9 cellular contexts compared by ENCODE assay signal in genomic region chr4:25098964-25099843, GRCh38.
A peak's percentile ranks its signal among the peaks of the same experiment; 100 is the strongest.
DNase-seq lines count a peak whose midpoint lies in the region; ATAC-seq and TF ChIP-seq lines count a peak whose summit lies in the region.
"Had no signal": no experiment of that assay in that cellular context is flagged by ENCODE, and none has a peak within 500 bp of the region (broad histone marks: within the 10 kb centered on the region; RNA-seq: fewer than 3 reads in every experiment).

No MANE protein-coding gene starts in this region.

- intact Hi-C loops in mammary epithelial cell (cut with micrococcal nuclease): no loop called here

- no peaks in the 10 kb centered on the region for H3K36me3 ChIP-seq in Loucy (ENCODE audit: insufficient read depth, low read length)
- no peaks in the 10 kb centered on the region for H3K36me3 ChIP-seq in mammary epithelial cell (ENCODE audit: insufficient read depth, low read length)

- no peak for TF ChIP-seq CTCF in AG09319 (IDR thresholded peaks at IDR 0.05; ENCODE audit: low read depth, low read length)
- no peak for TF ChIP-seq CTCF in Loucy (conservative IDR thresholded peaks at IDR 0.05; ENCODE audit: low read length)
- TF ChIP-seq CTCF in mammary epithelial cell (conservative IDR thresholded peaks at IDR 0.05 in 1 of 2, IDR thresholded peaks at IDR 0.05 in 1 of 2; ENCODE audit: extremely low read depth in 1 of 2, insufficient read depth in 1 of 2, low read depth in 1 of 2, low read length in 2 of 2): no peak

- H2AFZ ChIP-seq in Loucy (ENCODE audit: low read length) (peak overlapping the region; percentile 55; the same call in 1 of the 2 replicates), mammary epithelial cell (ENCODE audit: low read depth, low read length) (no peak overlapping the region)

- no TSS peak for BruUV-seq in mammary epithelial cell (replicated peaks; lab: Mats Ljungman, UMichigan)

- H3K79me2 ChIP-seq in Loucy (ENCODE audit: insufficient read depth, low read length): no peaks in the 10 kb centered on the region
- H3K79me2 ChIP-seq in mammary epithelial cell (ENCODE audit: insufficient read depth, low read length): no peaks in the 10 kb centered on the region

- dilution Hi-C loops in mammary epithelial cell (cut with HindIII; ENCODE audit: low sequenced_read_pairs): no loop called here

- H4K20me1 ChIP-seq in Loucy (ENCODE audit: insufficient read depth, low read length, poor library complexity, severe bottlenecking) (no peaks in the 10 kb centered on the region), mammary epithelial cell (ENCODE audit: insufficient read depth, low read length) (no peaks in the 10 kb centered on the region)

- CTCF ChIA-PET in mammary epithelial cell (lab: Charles Lee; ENCODE audit: low non-redundant PET): no interaction called here

- H3K9me2 ChIP-seq in Loucy (replicated peaks; ENCODE audit: low read depth, low read length): no peaks in the 10 kb centered on the region

- H3K4me2 ChIP-seq in Loucy (ENCODE audit: low read depth, low read length, poor library complexity, severe bottlenecking) (peak overlapping the region; percentile 57), mammary epithelial cell (ENCODE audit: insufficient read depth, low read depth, low read length) (no peak overlapping the region)

- in situ Hi-C loops in mammary epithelial cell (cut with MboI; ENCODE audit: low sequenced_read_pairs in 2 of 2): no loop called here

- 32% methylated on average over 9 of the region's 10 CpGs for WGBS in mammary epithelial cell (ENCODE audit: low coverage, missing lambda C conversion rate)

- H3K27me3 ChIP-seq in Loucy (ENCODE audit: insufficient read depth, low read length, poor library complexity, severe bottlenecking) (no peaks in the 10 kb centered on the region), mammary epithelial cell (ENCODE audit: insufficient read depth, low read length) (no peaks in the 10 kb centered on the region)

- H3F3A ChIP-seq in Loucy (ENCODE audit: low read depth): no peaks in the 10 kb centered on the region

- DNase-seq in AG09319 (ENCODE audit: extremely low read depth, low read depth) (peak; percentile 5), mammary epithelial cell (peak; percentile 47), lung microvascular endothelial cell (ENCODE audit: low read depth in 2 of 2) (peak; percentile 39 to 67), middle frontal gyrus (ENCODE audit: extremely low spot score, low spot score) (no peak)
- DNase-seq in stimulated activated CD4-positive, alpha-beta T cell treated with anti-CD3 and anti-CD28 coated beads, Interleukin-15, amount 100 ng/mL, for 24 hours: no peak
- DNase-seq: NCI-H748 treated with DMSO at 0.1 percent for 48 hours had no signal

- H3K9me3 ChIP-seq in Loucy (ENCODE audit: insufficient read depth, low read depth, low read length) (no peaks in the 10 kb centered on the region; the same call in 1 of the 2 replicates), mammary epithelial cell (replicated peaks; ENCODE audit: insufficient read depth, low read length) (peaks cover 5% of the 10 kb centered on the region)

- peaks cover 11% of the 10 kb centered on the region for H3K4me1 ChIP-seq in Loucy (ENCODE audit: insufficient read depth, low read length, poor library complexity, severe bottlenecking)
- H3K4me1 ChIP-seq in mammary epithelial cell (ENCODE audit: insufficient read depth, low read length): no peaks in the 10 kb centered on the region

- no peak overlapping the region for H3K27ac ChIP-seq in mammary epithelial cell (ENCODE audit: insufficient read depth, low read depth, low read length)

- no peak for ATAC-seq in activated CD4-positive, CD25-positive, alpha-beta regulatory T cell treated with anti-CD3 and anti-CD28 coated beads, Interleukin-2, amount 50 U/mL, for 24 hours
- ATAC-seq in HG03378 (IDR thresholded peaks at IDR 0.05; ENCODE audit: unreplicated experiment): no peak

- H3K9ac ChIP-seq in Loucy (ENCODE audit: low read depth, low read length, poor library complexity, severe bottlenecking) (no peak overlapping the region), mammary epithelial cell (ENCODE audit: insufficient read depth, low read length) (no peak overlapping the region)

- H3K4me3 ChIP-seq in Loucy (ENCODE audit: low read length, poor library complexity, severe bottlenecking) (no peak overlapping the region), mammary epithelial cell (replicated peaks in 1 of 3; ENCODE audit: insufficient read depth in 1 of 3, low read depth in 2 of 3, low read length in 3 of 3) (no peak overlapping the region)

Comparison
In these comparisons a context has a peak if more than half of its experiments do, and no peak if none do; other contexts are left out.
1. DNase-seq: peak in AG09319 (single experiment), mammary epithelial cell (single experiment) and lung microvascular endothelial cell (2 of 2); none in stimulated activated CD4-positive, alpha-beta T cell treated with anti-CD3 and anti-CD28 coated beads, Interleukin-15, amount 100 ng/mL, for 24 hours (single experiment) and middle frontal gyrus (single experiment).